ENCODE assay signal across 8 cellular contexts in the genomic region with DNA sequence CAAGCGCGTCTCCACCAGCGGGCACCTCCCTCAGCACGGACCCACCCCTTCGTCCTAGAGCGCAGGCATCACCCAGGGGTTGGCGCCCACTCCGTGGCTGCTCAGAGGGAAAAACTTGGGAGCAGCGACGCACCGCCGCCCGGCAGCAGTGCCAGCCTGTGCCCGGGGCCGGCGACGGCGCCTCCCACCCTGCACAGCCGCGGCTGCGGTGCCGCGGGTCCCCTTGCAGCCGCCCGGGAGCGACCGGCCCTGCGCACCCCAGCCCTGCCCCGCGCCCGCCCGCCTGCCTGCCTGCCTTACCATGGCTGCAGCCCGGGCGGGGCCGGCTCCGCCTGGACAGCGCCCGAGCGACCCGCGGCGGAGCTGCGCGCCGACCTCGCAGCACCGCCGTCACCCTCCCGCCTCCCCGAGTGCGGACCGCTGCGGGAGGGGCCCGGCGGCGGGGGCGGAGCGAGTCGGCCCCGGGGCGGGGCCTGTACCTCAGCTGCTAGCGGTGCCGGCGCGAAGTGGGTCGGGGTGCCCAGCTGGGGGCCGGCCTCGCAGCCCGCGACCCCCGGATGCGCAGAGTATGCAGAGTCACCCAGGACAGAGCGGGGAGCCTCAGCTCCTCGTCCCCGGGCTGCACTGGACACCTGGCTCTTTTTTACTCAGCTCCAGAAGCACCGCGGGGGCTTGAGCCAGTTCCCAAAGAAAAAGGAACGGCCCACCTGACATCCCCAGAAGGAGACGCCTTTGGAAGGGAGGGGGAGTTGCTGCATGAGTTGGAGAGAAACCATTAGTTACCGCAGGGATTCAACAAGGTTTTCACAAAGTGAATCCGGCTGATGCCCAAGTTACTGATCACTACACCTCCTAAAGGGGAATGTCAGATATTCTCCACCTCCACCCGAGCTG. TPM values are rescaled to one million over a fixed set of nuclear protein-coding genes. Genes with fewer than 3 reads are reported as not detected.
DNase-seq lines count a peak whose midpoint lies in the region; ATAC-seq and TF ChIP-seq lines count a peak whose summit lies in the region.

No MANE protein-coding gene starts in this region.

- H3K4me3 ChIP-seq in Panc1 (ENCODE audit: low read depth in 2 of 2, low read length in 2 of 2) (peak overlapping the region; percentile 27 to 36), neural progenitor cell (peak overlapping the region; percentile 76), tibial nerve (peak overlapping the region; percentile 38 to 67 (median 52))

- peaks cover 22% of the 10 kb centered on the region for H3K27me3 Mint-ChIP-seq in neural progenitor cell (ENCODE audit: insufficient read depth, low read depth)

- POLR2A ChIA-PET in Panc1 (lab: Charles Lee), result no interaction called here

- TF ChIP-seq POLR2A in tibial nerve (IDR thresholded peaks at IDR 0.05), result peak in 1 of 2 donors; percentile 42

- H3K27me3 ChIP-seq in Panc1 (ENCODE audit: control insufficient read depth, insufficient read depth, low read length), result no peaks in the 10 kb centered on the region
- H3K27me3 ChIP-seq in neural progenitor cell, result peaks cover 11% of the 10 kb centered on the region
- peaks cover 0 to 4% of the 10 kb centered on the region in 2 donors for H3K27me3 ChIP-seq in tibial nerve

- peak overlapping the region; percentile 94 for H3K4me2 ChIP-seq in neural progenitor cell

- H3K9me3 ChIP-seq in Panc1 (ENCODE audit: control insufficient read depth, insufficient read depth, low read depth, low read length) (no peaks in the 10 kb centered on the region), neural progenitor cell (ENCODE audit: low read depth) (no peaks in the 10 kb centered on the region), tibial nerve (no peaks in the 10 kb centered on the region)

- H2AFZ ChIP-seq in neural progenitor cell (replicated peaks), result peak overlapping the region; percentile 98

- peak; percentile 75 for ATAC-seq in HG02678 (IDR thresholded peaks at IDR 0.05; ENCODE audit: unreplicated experiment)
- ATAC-seq in Panc1, result peak; percentile 91
- ATAC-seq in HG03457 (IDR thresholded peaks at IDR 0.05; ENCODE audit: unreplicated experiment), result no peak

- 5 to 6% methylated on average over 15 to 50 of the region's 82 CpGs for WGBS in tibial nerve, 2 donors

- H3K36me3 ChIP-seq in Panc1 (ENCODE audit: control insufficient read depth, insufficient read depth, low read length) (no peaks in the 10 kb centered on the region), neural progenitor cell (no peaks in the 10 kb centered on the region), tibial nerve (no peaks in the 10 kb centered on the region)

- in situ Hi-C loops in Panc1 (cut with HindIII; ENCODE audit: low pct_unique_long_range_greater_than_20kb, low sequenced_read_pairs), result no loop called here

- no peaks in the 10 kb centered on the region for H3K79me2 ChIP-seq in neural progenitor cell (ENCODE audit: low read depth)

- H3K4me3 Mint-ChIP-seq in neural progenitor cell, result peak overlapping the region; percentile 82

- H3K27ac Mint-ChIP-seq in neural progenitor cell, result no peak overlapping the region

- H3K9ac ChIP-seq in neural progenitor cell, result no peak overlapping the region

- intact Hi-C loops in Panc1 (cut with micrococcal nuclease; ENCODE audit: unreplicated experiment), result no loop called here

- DNase-seq in COR-L47 (lab: John Stamatoyannopoulos, UW) (peak; percentile 29), Panc1 (ENCODE audit: low read depth, low spot score) (no peak), germinal center (ENCODE audit: low spot score) (peak; percentile 78), neural progenitor cell (ENCODE audit: low spot score) (peak; percentile 90), tibial nerve (ENCODE audit: low spot score in 2 of 2) (no peak)
- peak; percentile 73 for DNase-seq in activated naive CD4-positive, alpha-beta T cell treated with Interleukin-2 at 50 U/mL for 16 hours

- peaks cover 3% of the 10 kb centered on the region; the same call in 1 of the 2 replicates for H3K4me1 ChIP-seq in Panc1 (ENCODE audit: control insufficient read depth, insufficient read depth, low read length)
- peaks cover 32% of the 10 kb centered on the region for H3K4me1 ChIP-seq in neural progenitor cell
- peaks cover 0 to 56% (median 17%) of the 10 kb centered on the region in 4 donors for H3K4me1 ChIP-seq in tibial nerve

- TF ChIP-seq EP300 in tibial nerve (IDR thresholded peaks at IDR 0.05), result no peak

- peaks cover 23% of the 10 kb centered on the region for H3F3A ChIP-seq in neural progenitor cell (ENCODE audit: low read depth)

- H3K4me1 Mint-ChIP-seq in neural progenitor cell, result peaks cover 30% of the 10 kb centered on the region

- H3K36me3 Mint-ChIP-seq in neural progenitor cell, result no peaks in the 10 kb centered on the region

- H4K20me1 ChIP-seq in neural progenitor cell (ENCODE audit: low read depth), result no peaks in the 10 kb centered on the region

- no peaks in the 10 kb centered on the region for H3K9me3 Mint-ChIP-seq in neural progenitor cell

- H3K27ac ChIP-seq in Panc1 (ENCODE audit: low read length) (no peak overlapping the region), neural progenitor cell (no peak overlapping the region), tibial nerve (peak overlapping the region in 3 of 4 donors; percentile 55 to 81 (median 74))

- BruUV-seq in Panc1 (replicated peaks; lab: Mats Ljungman, UMichigan), result no TSS peak

- no peak for TF ChIP-seq CTCF in Panc1 (IDR thresholded peaks at IDR 0.05)
- TF ChIP-seq CTCF in neural progenitor cell (IDR thresholded peaks at IDR 0.05), result no peak
- no peak for TF ChIP-seq CTCF in tibial nerve (IDR thresholded peaks at IDR 0.05)

- CTCF ChIA-PET in Panc1 (lab: Charles Lee), result interaction anchor here (0.6 kb wide), 1 partner anchor 107 kb away, joined by 5 read pairs; no protein-coding TSS in a partner anchor

RNA-seq across cellular contexts. Expression of a gene that starts 17.5 kb away (rescaled TPM):
- total RNA-seq in Panc1 (2021; ENCODE audit: unreplicated experiment) (20.8 TPM), neural progenitor cell (ENCODE audit: low replicate concordance) (34.0 and 39.8 TPM in 2 replicates), tibial nerve (10 to 100 TPM; 35.4 to 73.7 (median 39.1) TPM)
- polyA plus RNA-seq in Panc1 (2012; ENCODE audit: insufficient read length), result 11.5 TPM

RNA-seq across cellular contexts. Expression of a gene that starts 43.7 kb away (rescaled TPM):
- total RNA-seq in Panc1 (2021; ENCODE audit: unreplicated experiment) (not detected), neural progenitor cell (ENCODE audit: low replicate concordance) (0.03 TPM in 1 of 2 replicates, not detected in the other), tibial nerve (under 1 TPM in 1 of 4 donors, not detected in 3; 0.30 TPM)
- polyA plus RNA-seq in Panc1 (2012; ENCODE audit: insufficient read length), result not detected

Comparison
In these comparisons a context has a peak if more than half of its experiments do, and no peak if none do; other contexts are left out.
1. DNase-seq: peak in COR-L47 (single experiment), activated naive CD4-positive, alpha-beta T cell treated with Interleukin-2 at 50 U/mL for 16 hours (single experiment), germinal center (single experiment) and neural progenitor cell (single experiment); none in Panc1 (single experiment) and tibial nerve (0 of 2).
2. H3K27ac ChIP-seq: peak in tibial nerve (3 of 4); none in Panc1 (single experiment) and neural progenitor cell (single experiment).
3. Peak in every context shown above with its lines, with median percentiles within 50 percentile points of each other: H3K4me3 ChIP-seq.